ENCODE assay signal across 14 cellular contexts in genomic region chr3:11606865-11607440, GRCh38. TPM values are rescaled to one million over a fixed set of nuclear protein-coding genes. Genes with fewer than 3 reads are reported as not detected.
DNase-seq lines count a peak whose midpoint lies in the region; ATAC-seq and TF ChIP-seq lines count a peak whose summit lies in the region.
"Had no signal": no experiment of that assay in that cellular context is flagged by ENCODE, and none has a peak within 500 bp of the region (broad histone marks: within the 10 kb centered on the region; RNA-seq: fewer than 3 reads in every experiment).

No MANE protein-coding gene starts in this region.

- 88% methylated on average over 6 of the region's 6 CpGs for WGBS in suprapubic skin

- H3K9me3 Mint-ChIP-seq in activated naive CD8-positive, alpha-beta T cell (ENCODE audit: low read depth): no peaks in the 10 kb centered on the region
- H3K9me3 Mint-ChIP-seq in activated naive CD8-positive, alpha-beta T cell treated with anti-CD3 and anti-CD28 coated beads for 36 hours: peaks cover 2% of the 10 kb centered on the region
- no peaks in the 10 kb centered on the region for H3K9me3 Mint-ChIP-seq in activated T-helper 17 cell treated with anti-CD3 and anti-CD28 coated beads, Interleukin-2, amount 50 U/mL, for 72 hours
- no peaks in the 10 kb centered on the region for H3K9me3 Mint-ChIP-seq in stimulated activated effector memory CD8-positive, alpha-beta T cell treated with anti-CD3 and anti-CD28 coated beads, Interleukin-12 subunit alpha, Interleukin-12 subunit beta, amount 100 ng/mL, for 72 hours

- H3K27me3 ChIP-seq in foreskin keratinocyte (no peaks in the 10 kb centered on the region), suprapubic skin (no peaks in the 10 kb centered on the region)
- H3K27me3 ChIP-seq: testis had no signal

- H3K4me3 Mint-ChIP-seq in activated naive CD8-positive, alpha-beta T cell: no peak overlapping the region
- H3K4me3 Mint-ChIP-seq in activated naive CD8-positive, alpha-beta T cell treated with anti-CD3 and anti-CD28 coated beads for 36 hours: no peak overlapping the region
- H3K4me3 Mint-ChIP-seq in activated T-helper 17 cell treated with anti-CD3 and anti-CD28 coated beads, Interleukin-2, amount 50 U/mL, for 72 hours: no peak overlapping the region
- no peak overlapping the region for H3K4me3 Mint-ChIP-seq in stimulated activated effector memory CD8-positive, alpha-beta T cell treated with anti-CD3 and anti-CD28 coated beads, Interleukin-12 subunit alpha, Interleukin-12 subunit beta, amount 100 ng/mL, for 72 hours

- H3K4me3 ChIP-seq in suprapubic skin: no peak overlapping the region
- H3K4me3 ChIP-seq: mucosa of descending colon, testis had no signal

- H3K27me3 Mint-ChIP-seq in activated naive CD8-positive, alpha-beta T cell: no peaks in the 10 kb centered on the region
- no peaks in the 10 kb centered on the region for H3K27me3 Mint-ChIP-seq in activated naive CD8-positive, alpha-beta T cell treated with anti-CD3 and anti-CD28 coated beads for 36 hours
- H3K27me3 Mint-ChIP-seq in activated T-helper 17 cell treated with anti-CD3 and anti-CD28 coated beads, Interleukin-2, amount 50 U/mL, for 72 hours: no peaks in the 10 kb centered on the region

- H3K36me3 Mint-ChIP-seq in activated naive CD8-positive, alpha-beta T cell: peaks cover 6% of the 10 kb centered on the region
- H3K36me3 Mint-ChIP-seq in activated naive CD8-positive, alpha-beta T cell treated with anti-CD3 and anti-CD28 coated beads for 36 hours: peaks cover 26% of the 10 kb centered on the region
- H3K36me3 Mint-ChIP-seq in activated T-helper 17 cell treated with anti-CD3 and anti-CD28 coated beads, Interleukin-2, amount 50 U/mL, for 72 hours (ENCODE audit: low read depth): peaks cover 10% of the 10 kb centered on the region
- H3K36me3 Mint-ChIP-seq in stimulated activated effector memory CD8-positive, alpha-beta T cell treated with anti-CD3 and anti-CD28 coated beads, Interleukin-12 subunit alpha, Interleukin-12 subunit beta, amount 100 ng/mL, for 72 hours: peaks cover 15% of the 10 kb centered on the region

- TF ChIP-seq EP300 in suprapubic skin (IDR thresholded peaks at IDR 0.05): no peak

- H3K4me1 ChIP-seq in foreskin keratinocyte (peaks cover 23% of the 10 kb centered on the region), suprapubic skin (peaks cover 66% of the 10 kb centered on the region)

- no peaks in the 10 kb centered on the region for H3K36me3 ChIP-seq in suprapubic skin

- DNase-seq in activated naive CD8-positive, alpha-beta T cell treated with anti-CD3 and anti-CD28 coated beads for 36 hours: no peak
- DNase-seq in foreskin keratinocyte (peak; percentile 54 to 72), suprapubic skin (ENCODE audit: low spot score in 2 of 2) (no peak), NCI-H524 treated with DMSO at 0.1 percent for 48 hours (lab: John Stamatoyannopoulos, UW) (no peak), GF-D8 (lab: John Stamatoyannopoulos, UW) (no peak)
- DNase-seq in stimulated activated effector memory CD8-positive, alpha-beta T cell treated with anti-CD3 and anti-CD28 coated beads, Interleukin-12 subunit alpha, Interleukin-12 subunit beta, amount 100 ng/mL, for 72 hours (ENCODE audit: low spot score in 2 of 2): no peak
- DNase-seq: mucosa of descending colon, NCI-H187 treated with DMSO at 0.1 percent for 48 hours, NCI-H69, SW 1271, testis had no signal

- TF ChIP-seq CTCF in foreskin keratinocyte (conservative IDR thresholded peaks at IDR 0.05): peak; percentile 35
- no peak for TF ChIP-seq CTCF in suprapubic skin (IDR thresholded peaks at IDR 0.05)

- no peaks in the 10 kb centered on the region for H3K9me3 ChIP-seq in suprapubic skin
- H3K9me3 ChIP-seq: mucosa of descending colon, testis had no signal

- no peak for ATAC-seq in activated T-helper 17 cell treated with anti-CD3 and anti-CD28 coated beads, Interleukin-2, amount 50 U/mL, for 72 hours (replicated peaks)
- peak; percentile 53 for ATAC-seq in foreskin keratinocyte
- ATAC-seq in stimulated activated effector memory CD8-positive, alpha-beta T cell treated with anti-CD3 and anti-CD28 coated beads, Interleukin-12 subunit alpha, Interleukin-12 subunit beta, amount 100 ng/mL, for 72 hours: no peak
- ATAC-seq: mucosa of descending colon had no signal

- peak overlapping the region; percentile 18 for H3K27ac Mint-ChIP-seq in activated naive CD8-positive, alpha-beta T cell
- no peak overlapping the region for H3K27ac Mint-ChIP-seq in activated naive CD8-positive, alpha-beta T cell treated with anti-CD3 and anti-CD28 coated beads for 36 hours
- peak overlapping the region; percentile 31 for H3K27ac Mint-ChIP-seq in activated T-helper 17 cell treated with anti-CD3 and anti-CD28 coated beads, Interleukin-2, amount 50 U/mL, for 72 hours
- H3K27ac Mint-ChIP-seq in stimulated activated effector memory CD8-positive, alpha-beta T cell treated with anti-CD3 and anti-CD28 coated beads, Interleukin-12 subunit alpha, Interleukin-12 subunit beta, amount 100 ng/mL, for 72 hours: no peak overlapping the region

- peaks cover 72% of the 10 kb centered on the region for H3K4me1 Mint-ChIP-seq in activated naive CD8-positive, alpha-beta T cell (ENCODE audit: low read depth)
- H3K4me1 Mint-ChIP-seq in activated naive CD8-positive, alpha-beta T cell treated with anti-CD3 and anti-CD28 coated beads for 36 hours: peaks cover 82% of the 10 kb centered on the region
- peaks cover 29% of the 10 kb centered on the region for H3K4me1 Mint-ChIP-seq in activated T-helper 17 cell treated with anti-CD3 and anti-CD28 coated beads, Interleukin-2, amount 50 U/mL, for 72 hours
- H3K4me1 Mint-ChIP-seq in stimulated activated effector memory CD8-positive, alpha-beta T cell treated with anti-CD3 and anti-CD28 coated beads, Interleukin-12 subunit alpha, Interleukin-12 subunit beta, amount 100 ng/mL, for 72 hours: peaks cover 41% of the 10 kb centered on the region

- no peak for TF ChIP-seq POLR2A in suprapubic skin (IDR thresholded peaks at IDR 0.05)

- H3K27ac ChIP-seq in foreskin keratinocyte (no peak overlapping the region), suprapubic skin (peak overlapping the region; percentile 14)
- H3K27ac ChIP-seq: KMS-11 had no signal

RNA-seq across cellular contexts. Expression of gene VGLL4, which starts 36.8 kb away (rescaled TPM):
- 10 to 100 TPM; 44.0 to 44.8 TPM for total RNA-seq in activated naive CD8-positive, alpha-beta T cell treated with anti-CD3 and anti-CD28 coated beads for 36 hours
- total RNA-seq in activated T-helper 17 cell treated with anti-CD3 and anti-CD28 coated beads, Interleukin-2, amount 50 U/mL, for 72 hours: 10 to 100 TPM; 34.3 to 42.4 TPM
- total RNA-seq in foreskin keratinocyte (28.3 and 30.2 TPM in 2 replicates), suprapubic skin (10 to 100 TPM; 66.8 to 86.5 (median 75.9) TPM)
- polyA plus RNA-seq in foreskin keratinocyte: 13.6 and 14.8 TPM in 2 replicates

Comparison
In these comparisons a context has a peak if more than half of its experiments do, and no peak if none do; other contexts are left out.
1. H3K27ac Mint-ChIP-seq: peak in activated naive CD8-positive, alpha-beta T cell (single experiment) and activated T-helper 17 cell treated with anti-CD3 and anti-CD28 coated beads, Interleukin-2, amount 50 U/mL, for 72 hours (single experiment); none in activated naive CD8-positive, alpha-beta T cell treated with anti-CD3 and anti-CD28 coated beads for 36 hours (single experiment) and stimulated activated effector memory CD8-positive, alpha-beta T cell treated with anti-CD3 and anti-CD28 coated beads, Interleukin-12 subunit alpha, Interleukin-12 subunit beta, amount 100 ng/mL, for 72 hours (single experiment).
2. DNase-seq: peak in foreskin keratinocyte (2 of 2); none in activated naive CD8-positive, alpha-beta T cell treated with anti-CD3 and anti-CD28 coated beads for 36 hours (single experiment), suprapubic skin (0 of 2), stimulated activated effector memory CD8-positive, alpha-beta T cell treated with anti-CD3 and anti-CD28 coated beads, Interleukin-12 subunit alpha, Interleukin-12 subunit beta, amount 100 ng/mL, for 72 hours (0 of 2), NCI-H524 treated with DMSO at 0.1 percent for 48 hours (single experiment) and GF-D8 (single experiment).